Comparison of ENCODE assay signal across 8 cellular contexts in the genomic region with DNA sequence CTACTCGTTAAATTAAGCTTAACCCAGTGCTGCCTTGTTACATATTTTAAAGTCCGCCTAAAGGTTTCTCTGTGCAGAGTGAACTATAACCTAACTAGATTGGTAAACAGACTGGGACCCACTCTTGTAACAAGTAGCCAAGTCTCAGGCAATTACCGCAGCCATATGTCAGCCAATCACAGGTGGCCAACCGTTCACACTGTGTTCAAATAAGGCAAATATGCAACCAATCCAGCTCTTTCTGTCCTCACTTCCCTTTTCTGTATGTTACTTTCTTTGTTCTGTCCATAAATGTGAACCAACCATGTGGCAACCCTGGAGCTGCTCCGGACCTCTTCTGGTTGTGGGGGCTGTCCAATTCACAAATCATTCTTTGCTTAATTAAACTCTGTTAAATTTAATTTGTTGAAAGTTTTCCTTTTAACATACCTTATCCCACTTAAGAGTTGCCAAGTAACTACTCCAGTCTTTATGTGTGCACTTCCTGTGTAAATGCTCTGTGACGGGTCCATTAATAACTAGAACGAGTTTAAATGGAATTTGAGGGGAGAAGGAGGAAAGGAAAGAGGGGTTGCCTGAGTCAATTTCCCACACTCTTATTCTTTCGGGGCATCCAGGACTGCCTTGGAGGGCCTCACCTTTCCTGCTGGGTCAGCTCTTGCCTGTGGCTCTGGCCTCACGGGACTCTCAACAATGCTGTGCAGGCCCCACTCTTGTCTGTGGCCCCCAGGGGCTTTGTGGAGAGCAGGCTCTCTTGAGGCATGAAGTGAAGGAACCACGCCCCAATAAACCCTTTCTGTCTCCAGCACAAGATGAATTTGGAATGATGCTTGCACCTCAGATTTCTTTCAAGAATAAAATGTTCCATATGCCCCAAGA. TPM values are rescaled to one million over a fixed set of nuclear protein-coding genes. Genes with fewer than 3 reads are reported as not detected.
DNase-seq lines count a peak whose midpoint lies in the region; ATAC-seq and TF ChIP-seq lines count a peak whose summit lies in the region.

No MANE protein-coding gene starts in this region.

- 0 out of 2 replicates have a peak overlapping the region, but pooled peaks have one; percentile 5 for H3K27ac ChIP-seq in PC-3 (ENCODE audit: low read length)
- no peak overlapping the region for H3K27ac ChIP-seq in uterus

- intact Hi-C loops in PC-3 (cut with micrococcal nuclease) (loop anchor here (10.0 kb wide), 2 partner anchors 177 to 377 kb away; no protein-coding TSS in a partner anchor), uterus (cut with DNase I; ENCODE audit: low total_unique reads) (no loop called here)

- no TSS peak for BruUV-seq in PC-3 (replicated peaks; lab: Mats Ljungman, UMichigan)

- CTCF ChIA-PET in PC-3 (lab: Charles Lee) = no interaction called here

- no peaks in the 10 kb centered on the region for H3F3A ChIP-seq in PC-3 (ENCODE audit: low read length, unreplicated experiment)

- H3K4me2 ChIP-seq in PC-3 (ENCODE audit: low read length) = no peak overlapping the region

- no peak for TF ChIP-seq POLR2A in uterus (IDR thresholded peaks at IDR 0.05)

- ATAC-seq in HG03066 (IDR thresholded peaks at IDR 0.05; ENCODE audit: low read depth, unreplicated experiment) (peak; percentile 80), PC-3 (no peak)

- H4K20me1 ChIP-seq in PC-3 (ENCODE audit: low read length) = no peaks in the 10 kb centered on the region

- no peaks in the 10 kb centered on the region for H3K9me3 ChIP-seq in PC-3 (ENCODE audit: low read length)
- H3K9me3 ChIP-seq in uterus = no peaks in the 10 kb centered on the region

- POLR2A ChIA-PET in PC-3 (lab: Charles Lee; ENCODE audit: unreplicated experiment) = interaction anchor here (0.6 kb wide), 1 partner anchor 9 kb away, joined by 4 read pairs; no protein-coding TSS in a partner anchor

- DNase-seq in SKM-1 treated with dmso at 0.1 percent for 144 hours (lab: John Stamatoyannopoulos, UW; ENCODE audit: unreplicated experiment) (peak; percentile 29), SKM-1 (lab: John Stamatoyannopoulos, UW; ENCODE audit: unreplicated experiment) (no peak), PC-3 (no peak), KG1 (lab: John Stamatoyannopoulos, UW) (no peak), HT-29 (ENCODE audit: low spot score) (no peak), uterus (no peak), foreskin fibroblast (no peak)

- H3K27me3 ChIP-seq in PC-3 (ENCODE audit: low read length) (no peaks in the 10 kb centered on the region), uterus (no peaks in the 10 kb centered on the region)

- H2AFZ ChIP-seq in PC-3 (ENCODE audit: low read length) = no peak overlapping the region

- TF ChIP-seq CTCF in PC-3 (conservative IDR thresholded peaks at IDR 0.05; ENCODE audit: low read depth, low read length) (no peak), uterus (IDR thresholded peaks at IDR 0.05) (no peak), foreskin fibroblast (IDR thresholded peaks at IDR 0.05; ENCODE audit: low read depth, low read length) (no peak)

- H3K36me3 ChIP-seq in PC-3 (ENCODE audit: low read depth, low read length) (no peaks in the 10 kb centered on the region), uterus (no peaks in the 10 kb centered on the region)

- no peak overlapping the region for H3K4me3 ChIP-seq in PC-3 (ENCODE audit: low read length)
- no peak overlapping the region for H3K4me3 ChIP-seq in uterus
- H3K4me3 ChIP-seq in foreskin fibroblast (ENCODE audit: low read depth in 1 of 2, low read length in 2 of 2) = no peak overlapping the region

- no peak overlapping the region for H3K9ac ChIP-seq in PC-3 (ENCODE audit: low read length)

- H3K4me1 ChIP-seq in PC-3 (ENCODE audit: insufficient read depth, low read length) (peaks cover 35% of the 10 kb centered on the region), uterus (no peaks in the 10 kb centered on the region)

- H3K9me2 ChIP-seq in PC-3 (replicated peaks; ENCODE audit: low read length) = no peaks in the 10 kb centered on the region

- no peaks in the 10 kb centered on the region for H3K79me2 ChIP-seq in PC-3 (ENCODE audit: low read length)

RNA-seq across cellular contexts. Expression of gene RPL37A, which starts 6.6 kb away (rescaled TPM):
- total RNA-seq in PC-3 (2014; rRNA removed) (1,848 and 2,472 TPM in 2 replicates), uterus (1,000 to 10,000 TPM in 3 of 4 donors, 100 to 1,000 TPM in 1; 716 to 2,917 (median 2,308) TPM)
- 2,133 and 2,247 TPM in 2 replicates for total RNA-seq in HT-29 (2014; rRNA removed; shearing (Covaris generic))
